28 cellular contexts compared by ENCODE assay signal in the genomic region with DNA sequence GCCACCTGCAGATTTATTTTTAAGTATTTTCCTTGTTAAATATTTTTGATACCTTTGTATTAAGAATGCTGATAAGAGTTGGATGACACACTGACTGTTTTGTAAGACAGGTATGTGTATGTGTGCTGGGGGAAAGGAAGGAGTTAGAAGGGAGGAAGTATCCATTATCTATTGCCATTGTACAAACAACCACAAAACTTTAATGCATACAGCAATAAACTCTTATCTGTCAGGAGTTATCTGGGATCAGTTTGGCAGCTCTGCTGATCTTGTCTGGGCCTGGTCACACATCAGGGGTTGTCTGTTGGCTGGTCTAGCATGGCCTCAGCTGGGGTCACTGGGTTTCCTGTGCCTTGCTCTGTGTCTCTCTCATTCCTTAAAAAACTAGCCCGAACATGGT.
"Had no signal": no experiment of that assay in that cellular context is flagged by ENCODE, and none has a peak within 500 bp of the region (broad histone marks: within the 10 kb centered on the region; RNA-seq: fewer than 3 reads in every experiment).

No MANE protein-coding gene starts in this region.

- H3K27me3 Mint-ChIP-seq: activated CD4-positive, alpha-beta T cell treated with anti-CD3 and anti-CD28 coated beads, Interleukin-2, amount 10 ng/mL, durations not matched to agents 7 days and 5 days; activated CD8-positive, alpha-beta memory T cell treated with anti-CD3 and anti-CD28 coated beads, Interleukin-2, amount 10 ng/mL, durations not matched to agents 7 days and 5 days; brain had no signal

- DNase-seq: activated CD4-positive, alpha-beta T cell treated with anti-CD3 and anti-CD28 coated beads, Interleukin-2, amount 10 ng/mL, durations not matched to agents 7 days and 5 days; activated CD4-positive, CD25-positive, alpha-beta regulatory T cell treated with anti-CD3 and anti-CD28 coated beads, Interleukin-2, amount 50 U/mL, for 72 hours; activated CD8-positive, alpha-beta memory T cell treated with anti-CD3 and anti-CD28 coated beads, Interleukin-2, amount 10 ng/mL, durations not matched to agents 7 days and 5 days; activated CD8-positive, alpha-beta T cell treated with anti-CD3 and anti-CD28 coated beads for 36 hours; activated gamma-delta T cell; aorta; central memory CD4-positive, alpha-beta T cell; dermis blood vessel endothelial cell; effector CD8-positive, alpha-beta T cell; heart left ventricle; kidney; left ventricle myocardium inferior; midbrain; psoas muscle; spleen; stimulated activated CD4-positive, alpha-beta T cell treated with anti-CD3 and anti-CD28 coated beads, Interleukin-4, amount 100 ng/mL, for 1 hour; stimulated activated naive CD4-positive, alpha-beta T cell treated with Interleukin-2 at 50 U/mL for 16 hours; T-cell; upper lobe of left lung; WERI-Rb-1 had no signal

- H3K4me1 Mint-ChIP-seq: activated CD8-positive, alpha-beta memory T cell treated with anti-CD3 and anti-CD28 coated beads, Interleukin-2, amount 10 ng/mL, durations not matched to agents 7 days and 5 days had no signal

- H3K9me3 ChIP-seq: gastroesophageal sphincter, heart left ventricle, left ventricle myocardium inferior, psoas muscle, right atrium auricular region, spleen, thoracic aorta, upper lobe of left lung had no signal

- H3K27ac Mint-ChIP-seq: activated CD4-positive, alpha-beta T cell treated with anti-CD3 and anti-CD28 coated beads, Interleukin-2, amount 10 ng/mL, durations not matched to agents 7 days and 5 days; activated CD8-positive, alpha-beta memory T cell treated with anti-CD3 and anti-CD28 coated beads, Interleukin-2, amount 10 ng/mL, durations not matched to agents 7 days and 5 days; activated CD8-positive, alpha-beta T cell treated with anti-CD3 and anti-CD28 coated beads for 36 hours; activated naive CD4-positive, alpha-beta T cell treated with anti-CD3 and anti-CD28 coated beads, Interleukin-2, amount 50 U/mL, for 24 hours; activated T-helper 1 cell treated with anti-CD3 and anti-CD28 coated beads, Interleukin-12 subunit alpha, Interleukin-12 subunit beta, Interleukin-2, Interleukin-4 antibody, amounts not matched to agents 30 ng/mL and 10 ng/mL and 1 ng/mL, durations not matched to agents 14 hours and 24 hours and 36 hours; brain; natural killer cell treated with Interleukin-12 subunit alpha and Interleukin-12 subunit beta and Interleukin-15 and Interleukin-18, amount 100 ng/mL, for 72 hours; T-cell; T-helper 2 cell treated with Interferon-gamma antibody and Interleukin-4, amounts not matched to agents 5 μg/mL and 100 μg/mL, for 36 hours had no signal

- H3K4me3 Mint-ChIP-seq: activated CD4-positive, alpha-beta T cell treated with anti-CD3 and anti-CD28 coated beads, Interleukin-2, amount 10 ng/mL, durations not matched to agents 7 days and 5 days; activated CD8-positive, alpha-beta memory T cell treated with anti-CD3 and anti-CD28 coated beads, Interleukin-2, amount 10 ng/mL, durations not matched to agents 7 days and 5 days; activated CD8-positive, alpha-beta T cell treated with anti-CD3 and anti-CD28 coated beads for 36 hours; activated naive CD4-positive, alpha-beta T cell treated with anti-CD3 and anti-CD28 coated beads, Interleukin-2, amount 50 U/mL, for 24 hours; activated T-helper 1 cell treated with anti-CD3 and anti-CD28 coated beads, Interleukin-12 subunit alpha, Interleukin-12 subunit beta, Interleukin-2, Interleukin-4 antibody, amounts not matched to agents 30 ng/mL and 10 ng/mL and 1 ng/mL, durations not matched to agents 14 hours and 24 hours and 36 hours; brain; natural killer cell treated with Interleukin-12 subunit alpha and Interleukin-12 subunit beta and Interleukin-15 and Interleukin-18, amount 100 ng/mL, for 72 hours; T-cell; T-helper 2 cell treated with Interferon-gamma antibody and Interleukin-4, amounts not matched to agents 5 μg/mL and 100 μg/mL, for 36 hours had no signal

- FAIRE-seq: kidney had no signal

- H3K36me3 ChIP-seq: gastroesophageal sphincter, heart left ventricle, left ventricle myocardium inferior, right atrium auricular region, spleen, thoracic aorta, upper lobe of left lung, WERI-Rb-1 had no signal

- H3K36me3 Mint-ChIP-seq: activated CD8-positive, alpha-beta memory T cell treated with anti-CD3 and anti-CD28 coated beads, Interleukin-2, amount 10 ng/mL, durations not matched to agents 7 days and 5 days; activated naive CD4-positive, alpha-beta T cell treated with anti-CD3 and anti-CD28 coated beads, Interleukin-2, amount 50 U/mL, for 24 hours; brain; natural killer cell treated with Interleukin-12 subunit alpha and Interleukin-12 subunit beta and Interleukin-15 and Interleukin-18, amount 100 ng/mL, for 72 hours; T-cell had no signal

- H3K27ac ChIP-seq: gastroesophageal sphincter, heart left ventricle, left ventricle myocardium inferior, psoas muscle, right atrium auricular region, spleen, upper lobe of left lung, WERI-Rb-1 had no signal

- H3K27me3 ChIP-seq: gastroesophageal sphincter, heart left ventricle, right atrium auricular region, upper lobe of left lung had no signal

- H3K9me3 Mint-ChIP-seq: activated CD4-positive, alpha-beta T cell treated with anti-CD3 and anti-CD28 coated beads, Interleukin-2, amount 10 ng/mL, durations not matched to agents 7 days and 5 days; activated CD8-positive, alpha-beta T cell treated with anti-CD3 and anti-CD28 coated beads for 36 hours; activated naive CD4-positive, alpha-beta T cell treated with anti-CD3 and anti-CD28 coated beads, Interleukin-2, amount 50 U/mL, for 24 hours; activated T-helper 1 cell treated with anti-CD3 and anti-CD28 coated beads, Interleukin-12 subunit alpha, Interleukin-12 subunit beta, Interleukin-2, Interleukin-4 antibody, amounts not matched to agents 30 ng/mL and 10 ng/mL and 1 ng/mL, durations not matched to agents 14 hours and 24 hours and 36 hours; natural killer cell treated with Interleukin-12 subunit alpha and Interleukin-12 subunit beta and Interleukin-15 and Interleukin-18, amount 100 ng/mL, for 72 hours; T-helper 2 cell treated with Interferon-gamma antibody and Interleukin-4, amounts not matched to agents 5 μg/mL and 100 μg/mL, for 36 hours had no signal

- H3K4me1 ChIP-seq: upper lobe of left lung had no signal

- H3K4me3 ChIP-seq: gastroesophageal sphincter, heart left ventricle, left ventricle myocardium inferior, psoas muscle, right atrium auricular region, spleen, thoracic aorta, upper lobe of left lung had no signal
